In genomic region chr6:25138024-25138696, GRCh38 we compare ENCODE assay signal across 8 cellular contexts.
DNase-seq lines count a peak whose midpoint lies in the region; ATAC-seq and TF ChIP-seq lines count a peak whose summit lies in the region.

No MANE protein-coding gene starts in this region.

- H3K27ac ChIP-seq in RWPE1: peak overlapping the region; percentile 65
- peak overlapping the region; percentile 77 to 82 (median 79) for H3K27ac ChIP-seq in gastrocnemius medialis

- H3K9me3 ChIP-seq in gastrocnemius medialis: no peaks in the 10 kb centered on the region

- peak; percentile 81 for ATAC-seq in GM18861 (IDR thresholded peaks at IDR 0.05; ENCODE audit: unreplicated experiment)
- peak; percentile 90 for ATAC-seq in HG03095 (IDR thresholded peaks at IDR 0.05; ENCODE audit: unreplicated experiment)
- peak; percentile 77 to 88 for ATAC-seq in gastrocnemius medialis

- DNase-seq in 8988T (peak; percentile 47), RWPE1 (ENCODE audit: low spot score) (peak; percentile 35), germinal center (ENCODE audit: low spot score) (peak; percentile 57), gastrocnemius medialis (peak; percentile 30 to 32), NCI-H1105 treated with DMSO at 0.1 percent for 48 hours (lab: John Stamatoyannopoulos, UW) (no peak)
- peak; percentile 68 for DNase-seq in activated naive CD4-positive, alpha-beta T cell treated with Interleukin-2 at 50 U/mL for 16 hours

- CTCF ChIA-PET in RWPE1 (lab: Yijun Ruan, JAX): no interaction called here

- peak; percentile 34 to 35 for TF ChIP-seq POLR2A in gastrocnemius medialis (IDR thresholded peaks at IDR 0.05)

- H3K4me3 ChIP-seq in gastrocnemius medialis: peak overlapping the region; percentile 43 to 69 (median 56)

- peaks cover 9 to 13% of the 10 kb centered on the region in 2 donors for H3K4me1 ChIP-seq in gastrocnemius medialis

- H3K36me3 ChIP-seq in gastrocnemius medialis: no peaks in the 10 kb centered on the region

- H3K27me3 ChIP-seq in gastrocnemius medialis: no peaks in the 10 kb centered on the region

- POLR2A ChIA-PET in RWPE1 (lab: Yijun Ruan, JAX; ENCODE audit: low non-redundant PET): no interaction called here

- intact Hi-C loops in gastrocnemius medialis (cut with DNase I; ENCODE audit: low total_unique reads): loop anchor here (10.0 kb wide), 1 partner anchor 57 kb away; no protein-coding TSS in a partner anchor

- in situ Hi-C loops in gastrocnemius medialis (cut with MboI; ENCODE audit: low sequenced_read_pairs in 4 of 4): no loop called here

- TF ChIP-seq CTCF in RWPE1 (conservative IDR thresholded peaks at IDR 0.05; ENCODE audit: low read depth) (peak; percentile 36), gastrocnemius medialis (IDR thresholded peaks at IDR 0.05 in 4 of 5, conservative IDR thresholded peaks at IDR 0.05 in 1 of 5) (no peak)
